1 cellular context compared by ENCODE assay signal in the genomic region with DNA sequence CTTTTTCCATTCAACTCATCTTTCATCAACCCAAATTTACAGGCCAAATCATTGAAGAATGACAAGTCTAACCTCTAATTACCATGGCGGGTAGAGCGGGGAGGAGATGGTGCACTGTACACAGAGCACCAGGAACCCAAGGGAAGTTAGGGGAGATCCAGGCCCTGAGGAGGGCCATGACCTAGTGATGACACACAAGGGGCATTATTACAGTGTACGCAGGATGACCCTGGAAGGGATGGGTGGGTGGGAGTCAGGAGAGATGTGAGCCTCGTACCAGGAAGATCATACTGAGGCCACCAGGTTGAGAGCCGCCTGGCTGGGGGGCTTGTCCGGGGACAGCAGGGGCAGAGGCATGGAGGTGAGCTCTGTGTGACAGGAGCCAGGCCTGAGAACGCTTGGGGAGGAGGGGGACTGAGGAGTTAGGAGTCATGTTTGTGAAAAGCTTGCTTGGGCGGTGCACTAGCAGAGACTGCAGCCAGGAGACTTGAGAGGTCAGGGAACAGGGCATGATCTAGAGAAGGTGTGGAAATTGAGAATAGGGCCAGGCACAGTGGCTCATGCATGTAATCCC.
TF ChIP-seq lines count a peak whose summit lies in the region.

No MANE protein-coding gene starts in this region.

TF ChIP-seq in HepG2, 621 proteins besides CTCF, POLR2A, EP300 and RAD21:
- TF ChIP-seq ZBTB42 (CRISPR knock-in tag; IDR thresholded peaks at IDR 0.05) (no peak), ZNF263 (CRISPR knock-in tag; IDR thresholded peaks at IDR 0.05) (peak; percentile 69)
TF ChIP-seq in HepG2: peak in this region for 1.
